Comparison of ENCODE assay signal across 9 cellular contexts in the genomic region with DNA sequence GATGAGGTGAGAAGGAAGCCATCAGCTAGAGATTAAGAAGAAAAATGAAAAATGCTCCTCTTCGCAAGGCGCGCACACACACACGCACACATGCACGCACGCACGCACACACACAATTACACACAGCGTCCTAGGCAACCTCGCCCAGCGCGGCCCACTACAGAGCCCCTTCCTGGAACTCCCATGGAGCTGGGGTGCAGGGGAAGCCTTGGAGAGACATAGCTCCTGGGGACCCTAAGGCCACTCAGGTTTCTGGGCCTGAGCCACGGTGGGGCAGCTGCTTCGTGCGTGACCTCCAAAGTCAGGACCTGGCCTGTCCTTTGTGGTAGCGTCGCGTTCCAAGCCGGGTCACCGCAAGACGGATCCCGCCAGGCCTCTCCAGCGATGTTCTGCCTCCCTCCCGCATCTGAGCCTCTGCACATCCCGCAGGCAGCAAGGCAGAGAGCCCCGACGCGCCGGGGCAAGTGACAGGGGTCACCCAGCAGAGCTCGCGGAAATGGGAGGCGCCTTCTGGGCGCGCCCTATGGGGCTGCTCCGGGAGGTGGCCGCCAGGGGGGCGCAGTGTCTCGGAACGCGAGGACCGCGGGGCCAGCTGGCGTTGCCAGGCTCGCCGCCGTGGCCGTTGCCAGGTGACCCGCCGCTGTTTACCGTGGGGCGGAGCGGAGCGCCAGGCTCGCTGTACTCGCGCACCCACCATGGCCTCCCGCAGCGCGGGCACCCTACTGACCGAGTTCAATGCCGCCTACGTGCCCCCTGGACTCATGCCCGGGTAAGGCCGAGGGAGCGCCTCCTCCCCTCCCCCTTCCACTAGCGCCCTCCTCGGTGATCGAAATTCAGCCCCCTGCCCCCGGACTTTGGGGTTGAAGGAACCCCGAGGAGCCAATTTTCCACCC.
DNase-seq lines count a peak whose midpoint lies in the region; ATAC-seq, FAIRE-seq and TF ChIP-seq lines count a peak whose summit lies in the region.
"Had no signal": no experiment of that assay in that cellular context is flagged by ENCODE, and none has a peak within 500 bp of the region (broad histone marks: within the 10 kb centered on the region; RNA-seq: fewer than 3 reads in every experiment).

No MANE protein-coding gene starts in this region.

- DNase-seq in AG20443 (ENCODE audit: low spot score) (peak; percentile 72), HTR-8/SVneo (ENCODE audit: insufficient read length, low spot score) (peak; percentile 45), SJSA1 (ENCODE audit: low read depth in 1 of 2, low spot score in 2 of 2) (peak; percentile 10 to 60), dermis microvascular lymphatic vessel endothelial cell (ENCODE audit: low read depth in 2 of 2) (peak; percentile 44 to 68), mesenteric fat pad (ENCODE audit: low spot score) (peak; percentile 91), tibial artery (peak in 1 of 2 donors; percentile 66), OCI-M1 (lab: John Stamatoyannopoulos, UW) (no peak)

- H3K27me3 ChIP-seq in SJSA1 (replicated peaks) (peaks cover 70% of the 10 kb centered on the region), tibial artery (peaks cover 0 to 89% of the 10 kb centered on the region in 2 donors)

- H3K36me3 ChIP-seq in SJSA1 = no peaks in the 10 kb centered on the region
- no peaks in the 10 kb centered on the region for H3K36me3 ChIP-seq in tibial artery

- intact Hi-C loops in tibial artery (cut with DNase I; ENCODE audit: low total_unique reads) = no loop called here

- TF ChIP-seq CTCF in tibial artery (IDR thresholded peaks at IDR 0.05) = no peak

- H3K4me3 ChIP-seq in SJSA1 = peak overlapping the region; percentile 10; the same call in 1 of the 2 replicates
- H3K4me3 ChIP-seq in tibial artery = peak overlapping the region; percentile 30 to 51

- H3K4me1 ChIP-seq in SJSA1 (replicated peaks) (peaks cover 14% of the 10 kb centered on the region), tibial artery (peaks cover 0 to 23% (median 17%) of the 10 kb centered on the region in 4 donors)

- no peak for FAIRE-seq in HTR-8/SVneo (lab: Jason Lieb, UNC)
- FAIRE-seq: colon had no signal

- no peaks in the 10 kb centered on the region; the same call in 1 of the 2 replicates for H3K9me3 ChIP-seq in SJSA1 (replicated peaks)
- H3K9me3 ChIP-seq in tibial artery = no peaks in the 10 kb centered on the region

- H3K27ac ChIP-seq in SJSA1 = no peak overlapping the region
- no peak overlapping the region for H3K27ac ChIP-seq in tibial artery

- ATAC-seq in HG02623 (IDR thresholded peaks at IDR 0.05; ENCODE audit: unreplicated experiment) = no peak
